28 cellular contexts compared by ENCODE assay signal in the genomic region with DNA sequence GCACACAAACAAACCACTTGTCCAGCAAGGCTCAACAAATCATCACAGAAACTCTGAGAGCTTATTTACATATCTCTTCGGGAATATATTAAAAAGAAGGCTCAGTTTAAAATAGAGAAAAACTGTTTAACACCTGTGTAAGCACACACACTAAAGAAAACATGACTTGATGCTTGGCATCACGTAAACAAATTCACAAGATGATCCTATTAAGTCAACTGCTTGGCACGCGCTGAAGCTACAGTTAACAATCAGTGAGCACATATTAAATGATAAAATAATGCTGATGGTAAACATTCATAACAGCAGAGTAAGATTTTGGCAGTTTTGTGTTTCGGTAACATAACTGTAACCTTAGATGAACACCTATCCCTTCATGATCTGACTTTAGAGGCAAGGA. TPM values are rescaled to one million over a fixed set of nuclear protein-coding genes. Genes with fewer than 3 reads are reported as not detected.
DNase-seq lines count a peak whose midpoint lies in the region; ATAC-seq and TF ChIP-seq lines count a peak whose summit lies in the region.
"Had no signal": no experiment of that assay in that cellular context is flagged by ENCODE, and none has a peak within 500 bp of the region (broad histone marks: within the 10 kb centered on the region; RNA-seq: fewer than 3 reads in every experiment).

No MANE protein-coding gene starts in this region.

- no peak overlapping the region for H3K4me3 ChIP-seq in BLaER1
- H3K4me3 ChIP-seq in Caco-2 (ENCODE audit: low read depth, low read length), result no peak overlapping the region
- no peak overlapping the region for H3K4me3 ChIP-seq in Panc1 (ENCODE audit: low read depth in 2 of 2, low read length in 2 of 2)
- H3K4me3 ChIP-seq in endocrine pancreas (ENCODE audit: control insufficient read depth, insufficient read depth, low read length), result peak overlapping the region; percentile 0
- H3K4me3 ChIP-seq: HAP-1 had no signal

- no peaks in the 10 kb centered on the region for H3K9me3 Mint-ChIP-seq in Caco-2 (ENCODE audit: unreplicated experiment)
- H3K9me3 Mint-ChIP-seq: CD4-positive, CD25-positive, alpha-beta regulatory T cell; HFFc6 had no signal

- H4K20me1 ChIP-seq in BLaER1, result no peaks in the 10 kb centered on the region

- ATAC-seq in Panc1 (no peak), HG02840 (IDR thresholded peaks at IDR 0.05; ENCODE audit: low FRiP score, unreplicated experiment) (no peak)
- ATAC-seq: PC-3, Right ventricle myocardium inferior, SK-N-SH treated with all-trans-retinoic acid at 6 μM for 48 hours had no signal

- intact Hi-C loops in Caco-2 (cut with micrococcal nuclease; ENCODE audit: unreplicated experiment) (no loop called here), Panc1 (cut with micrococcal nuclease; ENCODE audit: unreplicated experiment) (no loop called here)

- peak overlapping the region; percentile 98 for H3K4me2 ChIP-seq in BLaER1

- H3K36me3 ChIP-seq in BLaER1, result peaks cover 41% of the 10 kb centered on the region
- peaks cover 2% of the 10 kb centered on the region; the same call in 1 of the 2 replicates for H3K36me3 ChIP-seq in Caco-2 (ENCODE audit: control insufficient read depth, insufficient read depth, low read length)
- H3K36me3 ChIP-seq in Panc1 (ENCODE audit: control insufficient read depth, insufficient read depth, low read length), result no peaks in the 10 kb centered on the region
- H3K36me3 ChIP-seq in endocrine pancreas (ENCODE audit: control insufficient read depth, insufficient read depth, low read length), result peaks cover 4% of the 10 kb centered on the region
- H3K36me3 ChIP-seq: BE2C, SJCRH30 had no signal

- H3K27ac ChIP-seq in BLaER1, result no peak overlapping the region; the same call in 1 of the 2 replicates
- no peak overlapping the region for H3K27ac ChIP-seq in Panc1 (ENCODE audit: low read length)

- no peaks in the 10 kb centered on the region for H3K9me3 ChIP-seq in BLaER1
- H3K9me3 ChIP-seq in Caco-2, result no peaks in the 10 kb centered on the region
- no peaks in the 10 kb centered on the region for H3K9me3 ChIP-seq in Panc1 (ENCODE audit: control insufficient read depth, insufficient read depth, low read depth, low read length)
- no peaks in the 10 kb centered on the region for H3K9me3 ChIP-seq in endocrine pancreas (ENCODE audit: control insufficient read depth, low read length)
- H3K9me3 ChIP-seq: BE2C, SJCRH30 had no signal

- CTCF ChIA-PET in Caco-2 (lab: Charles Lee) (no interaction called here), Panc1 (lab: Charles Lee) (no interaction called here)

- in situ Hi-C loops in Panc1 (cut with HindIII; ENCODE audit: low pct_unique_long_range_greater_than_20kb, low sequenced_read_pairs), result no loop called here

- no peak overlapping the region for H3K27ac Mint-ChIP-seq in Caco-2 (ENCODE audit: unreplicated experiment)
- H3K27ac Mint-ChIP-seq: CD4-positive, CD25-positive, alpha-beta regulatory T cell; HFFc6 had no signal

- H3K9ac ChIP-seq in BLaER1 (no peak overlapping the region), endocrine pancreas (ENCODE audit: control insufficient read depth, insufficient read depth, low read length) (no peak overlapping the region)

- H3K4me1 Mint-ChIP-seq in Caco-2 (ENCODE audit: low read depth, unreplicated experiment), result no peaks in the 10 kb centered on the region

- TF ChIP-seq CTCF in Caco-2 (IDR thresholded peaks at IDR 0.05; ENCODE audit: insufficient read depth in 1 of 2, low read depth in 1 of 2, low read length in 1 of 2, severe bottlenecking in 1 of 2, unreplicated experiment in 1 of 2) (no peak), Panc1 (IDR thresholded peaks at IDR 0.05) (no peak)

- H3K27me3 ChIP-seq in BLaER1 (no peaks in the 10 kb centered on the region), Caco-2 (replicated peaks; ENCODE audit: control insufficient read depth, insufficient read depth, low read length) (no peaks in the 10 kb centered on the region), Panc1 (ENCODE audit: control insufficient read depth, insufficient read depth, low read length) (no peaks in the 10 kb centered on the region), endocrine pancreas (ENCODE audit: control insufficient read depth, insufficient read depth, low read length) (no peaks in the 10 kb centered on the region)
- H3K27me3 ChIP-seq: BE2C, SJCRH30 had no signal

- no peak for DNase-seq in Caco-2
- DNase-seq in Panc1 (ENCODE audit: low read depth, low spot score), result no peak
- DNase-seq in cortex of kidney (lab: John Stamatoyannopoulos, UW), result no peak
- no peak for DNase-seq in NCI-H2196 treated with DMSO at 0.1 percent for 48 hours (lab: John Stamatoyannopoulos, UW; ENCODE audit: unreplicated experiment)
- DNase-seq: BE2C; CD4-positive, CD25-positive, alpha-beta regulatory T cell; DMS79; EL; GDM1; GOT3; HFFc6; IMR-90; KG1; NCI-H1048; NCI-H1417 treated with DMSO at 0.1 percent for 48 hours; NCI-H1694 treated with DMSO at 0.1 percent for 48 hours; NCI-H2171; NCI-H524 treated with DMSO at 0.1 percent for 48 hours; NK-92 treated with Interleukin-12 subunit alpha and Interleukin-12 subunit beta, amount 100 ng/mL, for 24 hours; PC-3; T-helper 2 cell had no signal

- peaks cover 11% of the 10 kb centered on the region for H3K36me3 Mint-ChIP-seq in Caco-2 (ENCODE audit: insufficient read depth, unreplicated experiment)

- H3K4me1 ChIP-seq in BLaER1 (peaks cover 80% of the 10 kb centered on the region), Caco-2 (no peaks in the 10 kb centered on the region), Panc1 (ENCODE audit: control insufficient read depth, insufficient read depth, low read length) (no peaks in the 10 kb centered on the region), endocrine pancreas (ENCODE audit: control insufficient read depth, insufficient read depth, low read length) (no peaks in the 10 kb centered on the region)

- BruUV-seq in Caco-2 (replicated peaks; lab: Mats Ljungman, UMichigan), result TSS peak; percentile 23
- BruUV-seq in Panc1 (replicated peaks; lab: Mats Ljungman, UMichigan), result TSS peak; percentile 67

- H3K27me3 Mint-ChIP-seq in Caco-2 (ENCODE audit: insufficient read depth, unreplicated experiment), result no peaks in the 10 kb centered on the region

- no peak overlapping the region for H3K4me3 Mint-ChIP-seq in Caco-2 (ENCODE audit: unreplicated experiment)
- H3K4me3 Mint-ChIP-seq: HFFc6 had no signal

- POLR2A ChIA-PET in Caco-2 (lab: Charles Lee), result no interaction called here
- POLR2A ChIA-PET in Panc1 (lab: Charles Lee), result no interaction called here

RNA-seq across cellular contexts. Expression of a gene that starts 4.3 kb away (rescaled TPM):
- total RNA-seq in Caco-2 (2022) (21.2 and 22.1 TPM in 2 replicates), Panc1 (2021; ENCODE audit: unreplicated experiment) (42.0 TPM)
- 50.3 TPM for polyA plus RNA-seq in Panc1 (2012; ENCODE audit: insufficient read length)

RNA-seq across cellular contexts. Expression of a gene that starts 40.7 kb away (rescaled TPM):
- total RNA-seq in Caco-2 (2022), result 31.6 and 32.2 TPM in 2 replicates
- 49.9 TPM for total RNA-seq in Panc1 (2021; ENCODE audit: unreplicated experiment)
- 40.0 TPM for polyA plus RNA-seq in Panc1 (2012; ENCODE audit: insufficient read length)

RNA-seq across cellular contexts. Expression of a gene that starts 44.3 kb away (rescaled TPM):
- total RNA-seq in Caco-2 (2022) (12.2 and 12.5 TPM in 2 replicates), Panc1 (2021; ENCODE audit: unreplicated experiment) (9.9 TPM)
- polyA plus RNA-seq in Panc1 (2012; ENCODE audit: insufficient read length), result 3.4 TPM
